14 cellular contexts compared by ENCODE assay signal in genomic region chr3:188345223-188345622, GRCh38.
DNase-seq lines count a peak whose midpoint lies in the region; ATAC-seq and TF ChIP-seq lines count a peak whose summit lies in the region.
"Had no signal": no experiment of that assay in that cellular context is flagged by ENCODE, and none has a peak within 500 bp of the region (broad histone marks: within the 10 kb centered on the region; RNA-seq: fewer than 3 reads in every experiment).

No MANE protein-coding gene starts in this region.

- peaks cover 2 to 7% of the 10 kb centered on the region in 2 experiments for H3K4me1 ChIP-seq in trophoblast cell (ENCODE audit: control insufficient read depth in 1 of 2, insufficient read depth in 2 of 2, low read length in 2 of 2)
- H3K4me1 ChIP-seq: BE2C had no signal

- no peaks in the 10 kb centered on the region for H3K9me3 Mint-ChIP-seq in Calu3 (ENCODE audit: low read depth, unreplicated experiment)

- H2AFZ ChIP-seq in trophoblast cell (ENCODE audit: insufficient read depth, low read length, poor library complexity), result no peak overlapping the region

- H2BK5ac ChIP-seq in trophoblast cell (ENCODE audit: low read depth, low read length, poor library complexity), result no peak overlapping the region

- H3K4me3 Mint-ChIP-seq in Calu3 (ENCODE audit: low read depth, unreplicated experiment), result no peak overlapping the region
- H3K4me3 Mint-ChIP-seq: activated CD4-positive, alpha-beta T cell treated with anti-CD3 and anti-CD28 coated beads, Interleukin-2, amount 10 ng/mL, durations not matched to agents 24 days and 14 days had no signal

- no peak overlapping the region for H2BK120ac ChIP-seq in trophoblast cell (ENCODE audit: insufficient read depth, low read length, poor library complexity)

- no peak overlapping the region for H2AK5ac ChIP-seq in trophoblast cell (ENCODE audit: low read length)

- H3K4me2 ChIP-seq in trophoblast cell (ENCODE audit: low read length), result no peak overlapping the region

- peaks cover 6% of the 10 kb centered on the region for H3K36me3 Mint-ChIP-seq in Calu3 (ENCODE audit: insufficient read depth, unreplicated experiment)

- H3K4me3 ChIP-seq in trophoblast cell (ENCODE audit: low read depth, low read length), result no peak overlapping the region
- H3K4me3 ChIP-seq in lower leg skin (ENCODE audit: low read depth, poor library complexity, severe bottlenecking), result no peak overlapping the region

- CTCF ChIA-PET in Calu3 (lab: Charles Lee), result interaction anchor here (1.2 kb wide), 1 partner anchor 589 kb away, joined by 4 read pairs; no protein-coding TSS in a partner anchor

- H3K27me3 Mint-ChIP-seq in Calu3 (ENCODE audit: unreplicated experiment), result no peaks in the 10 kb centered on the region
- H3K27me3 Mint-ChIP-seq: activated CD4-positive, alpha-beta T cell treated with anti-CD3 and anti-CD28 coated beads, Interleukin-2, amount 10 ng/mL, durations not matched to agents 24 days and 14 days had no signal

- H3K4ac ChIP-seq in trophoblast cell (ENCODE audit: low read depth, low read length), result peak overlapping the region; percentile 64

- intact Hi-C loops in Calu3 (cut with micrococcal nuclease; ENCODE audit: unreplicated experiment) (no loop called here), lower leg skin (cut with DNase I; ENCODE audit: low total_unique reads) (no loop called here)

- H3K27ac ChIP-seq in trophoblast cell (ENCODE audit: low read depth, low read length), result no peak overlapping the region

- no peak overlapping the region for H4K12ac ChIP-seq in trophoblast cell (ENCODE audit: low read depth, low read length)

- H3K9me3 ChIP-seq in trophoblast cell (ENCODE audit: insufficient read depth, low read depth, low read length), result no peaks in the 10 kb centered on the region
- H3K9me3 ChIP-seq: BE2C had no signal

- H3K9ac ChIP-seq in trophoblast cell (ENCODE audit: low read length), result no peak overlapping the region

- peak overlapping the region; percentile 21 for H3K27ac Mint-ChIP-seq in Calu3 (ENCODE audit: unreplicated experiment)
- H3K27ac Mint-ChIP-seq: activated CD4-positive, alpha-beta T cell treated with anti-CD3 and anti-CD28 coated beads, Interleukin-2, amount 10 ng/mL, durations not matched to agents 24 days and 14 days had no signal

- no TSS peak for BruUV-seq in Calu3 (replicated peaks; lab: Mats Ljungman, UMichigan)

- H3K79me1 ChIP-seq in trophoblast cell (ENCODE audit: low read length), result no peaks in the 10 kb centered on the region

- H3K36me3 ChIP-seq in trophoblast cell (ENCODE audit: control insufficient read depth in 1 of 2, insufficient read depth in 2 of 2, low read length in 2 of 2), result no peaks in the 10 kb centered on the region
- H3K36me3 ChIP-seq: BE2C had no signal

- H3K23ac ChIP-seq in trophoblast cell (ENCODE audit: low read length), result no peak overlapping the region

- H2BK12ac ChIP-seq in trophoblast cell (ENCODE audit: low read length), result no peak overlapping the region

- H4K8ac ChIP-seq in trophoblast cell (ENCODE audit: low read depth, low read length), result no peak overlapping the region

- WGBS in trophoblast cell (ENCODE audit: extremely low coverage, insufficient coverage, insufficient read length), result no CpG with 5 or more reads among the region's 5 CpGs
- 79 to 90% methylated on average over 5 of the region's 5 CpGs for WGBS in lower leg skin, 2 donors

- TF ChIP-seq POLR2A in lower leg skin (IDR thresholded peaks at IDR 0.05), result no peak

- DNase-seq in Calu3, result no peak
- DNase-seq in fibroblast of peridontal ligament (ENCODE audit: extremely low read depth), result peak; percentile 38
- DNase-seq in trophoblast cell, result no peak
- DNase-seq in SIG-M5 (lab: John Stamatoyannopoulos, UW), result no peak
- DNase-seq in activated gamma-delta T cell treated with Interleukin-2 at 50 U/mL for 16 hours, result no peak
- DNase-seq in stimulated activated CD4-positive, alpha-beta T cell treated with anti-CD3 and anti-CD28 coated beads, Interleukin-12 subunit alpha, Interleukin-12 subunit beta, amount 100 ng/mL, for 4 hours, result no peak
- no peak for DNase-seq in lower leg skin (ENCODE audit: low spot score in 2 of 2)
- DNase-seq: activated CD4-positive, alpha-beta T cell treated with anti-CD3 and anti-CD28 coated beads, Interleukin-2, amount 10 ng/mL, durations not matched to agents 24 days and 14 days; BE2C; GF-D8; glutamatergic neuron; NCI-H1105 treated with DMSO at 0.1 percent for 48 hours; small intestine had no signal

- no peak for TF ChIP-seq CTCF in Calu3 (IDR thresholded peaks at IDR 0.05; ENCODE audit: unreplicated experiment)
- no peak for TF ChIP-seq CTCF in lower leg skin (IDR thresholded peaks at IDR 0.05)

- H3K18ac ChIP-seq in trophoblast cell (ENCODE audit: low read length), result no peak overlapping the region

- no peak overlapping the region for H3K14ac ChIP-seq in trophoblast cell (ENCODE audit: low read length)

- no peaks in the 10 kb centered on the region for H3K79me2 ChIP-seq in trophoblast cell (ENCODE audit: control insufficient read depth, insufficient read depth, low read length, poor library complexity)

- no peak overlapping the region for H4K91ac ChIP-seq in trophoblast cell (ENCODE audit: low read depth, low read length)

- H3K27me3 ChIP-seq in trophoblast cell (ENCODE audit: insufficient read depth, low read length), result no peaks in the 10 kb centered on the region
- H3K27me3 ChIP-seq: BE2C had no signal

- peak; percentile 60 for ATAC-seq in SK-N-SH treated with all-trans-retinoic acid at 6 μM for 48 hours

- H3K4me1 Mint-ChIP-seq in Calu3 (ENCODE audit: low read depth, unreplicated experiment), result peaks cover 68% of the 10 kb centered on the region

TF ChIP-seq in SK-N-SH treated with all-trans-retinoic acid at 6 μM for 48 hours, 23 proteins besides CTCF, POLR2A, EP300 and RAD21:
- no peak for TF ChIP-seq CREB5 (CRISPR knock-in tag; IDR thresholded peaks at IDR 0.05; ENCODE audit: low read depth)
